23 cellular contexts compared by ENCODE assay signal in genomic region chr16:67425046-67425445, GRCh38. TPM values are rescaled to one million over a fixed set of nuclear protein-coding genes. Genes with fewer than 3 reads are reported as not detected.
A peak's percentile ranks its signal among the peaks of the same experiment; 100 is the strongest.
DNase-seq lines count a peak whose midpoint lies in the region; FAIRE-seq and TF ChIP-seq lines count a peak whose summit lies in the region.
"Had no signal": no experiment of that assay in that cellular context is flagged by ENCODE, and none has a peak within 500 bp of the region (broad histone marks: within the 10 kb centered on the region; RNA-seq: fewer than 3 reads in every experiment).

No MANE protein-coding gene starts in this region.

- no peak overlapping the region for H2BK15ac ChIP-seq in H9 (ENCODE audit: low read depth, low read length)
- H2BK15ac ChIP-seq in neuronal stem cell (ENCODE audit: low read length) = no peak overlapping the region

- H3K14ac ChIP-seq in H9 (ENCODE audit: insufficient read depth, low read length) (0 out of 2 replicates have a peak overlapping the region, but pooled peaks have one; percentile 19), neuronal stem cell (ENCODE audit: low read length) (no peak overlapping the region)

- H3K27me3 ChIP-seq in H9 (ENCODE audit: insufficient read depth, low read length) = no peaks in the 10 kb centered on the region; the same call in 1 of the 2 replicates
- H3K27me3 ChIP-seq in neuronal stem cell (ENCODE audit: control insufficient read depth in 3 of 3, insufficient read depth in 3 of 3, low read depth in 1 of 3, low read length in 3 of 3) = peaks cover 3 to 22% (median 19%) of the 10 kb centered on the region in 3 experiments

- H3K27ac Mint-ChIP-seq in H9 (peak overlapping the region; percentile 84 to 95 (median 88); a peak in 5 of 7 replicates), glutamatergic neuron (ENCODE audit: unreplicated experiment) (peak overlapping the region; percentile 52), endothelial cell (ENCODE audit: unreplicated experiment) (no peak overlapping the region)
- H3K27ac Mint-ChIP-seq: stimulated activated naive CD8-positive, alpha-beta T cell treated with anti-CD3 and anti-CD28 coated beads, Interleukin-15, Interleukin-2, amounts not matched to agents 100 ng/mL and 50 ng/mL, for 24 hours had no signal

- H3K9ac ChIP-seq in H9 (ENCODE audit: extremely low read depth, insufficient read length, low read length) = no peak overlapping the region
- no peak overlapping the region for H3K9ac ChIP-seq in SK-N-MC (ENCODE audit: insufficient read length)
- H3K9ac ChIP-seq in neuronal stem cell (ENCODE audit: low read depth, low read length, poor library complexity) = no peak overlapping the region

- peaks cover under 1% of the 10 kb centered on the region for H3K23me2 ChIP-seq in H9 (ENCODE audit: insufficient read length, low read depth, low read length, poor library complexity, severe bottlenecking)

- H3K79me1 ChIP-seq in H9 (ENCODE audit: insufficient read depth, low read depth, low read length, poor library complexity, severe bottlenecking) = no peaks in the 10 kb centered on the region
- no peaks in the 10 kb centered on the region for H3K79me1 ChIP-seq in neuronal stem cell (ENCODE audit: low read depth, low read length)

- peaks cover 71% of the 10 kb centered on the region in 2 experiments for H3K4me1 Mint-ChIP-seq in H9
- peaks cover 35% of the 10 kb centered on the region for H3K4me1 Mint-ChIP-seq in glutamatergic neuron (ENCODE audit: low read depth, unreplicated experiment)
- H3K4me1 Mint-ChIP-seq in endothelial cell (ENCODE audit: unreplicated experiment) = peaks cover 11% of the 10 kb centered on the region

- H4K8ac ChIP-seq in H9 (replicated peaks; ENCODE audit: insufficient read length, low read depth, low read length) = no peak overlapping the region
- H4K8ac ChIP-seq in neuronal stem cell (ENCODE audit: low read depth, low read length) = no peak overlapping the region

- H3K23ac ChIP-seq in H9 (ENCODE audit: insufficient read length, low read depth, low read length) = no peak overlapping the region
- no peak overlapping the region for H3K23ac ChIP-seq in neuronal stem cell (ENCODE audit: low read depth, low read length, poor library complexity)

- peak overlapping the region; percentile 89 for H3K27ac ChIP-seq in H9 (ENCODE audit: insufficient read length, low read depth, low read length)
- peak overlapping the region; percentile 92 for H3K27ac ChIP-seq in SK-N-MC
- no peak overlapping the region for H3K27ac ChIP-seq in neuronal stem cell (replicated peaks; ENCODE audit: low read length)
- H3K27ac ChIP-seq: left ventricle myocardium inferior, WERI-Rb-1 had no signal

- H3K9me3 ChIP-seq in H9 (ENCODE audit: control insufficient read depth, low read depth, low read length) = no peaks in the 10 kb centered on the region
- H3K9me3 ChIP-seq in SK-N-MC (ENCODE audit: low read depth, low read length) = no peaks in the 10 kb centered on the region
- no peaks in the 10 kb centered on the region for H3K9me3 ChIP-seq in neuronal stem cell (replicated peaks in 1 of 2; ENCODE audit: control insufficient read depth in 2 of 2, insufficient read depth in 1 of 2, low read depth in 1 of 2, low read length in 2 of 2)
- H3K9me3 ChIP-seq: left ventricle myocardium inferior had no signal

- H4K20me1 ChIP-seq in H9 (ENCODE audit: control insufficient read depth, insufficient read depth, insufficient read length) = no peaks in the 10 kb centered on the region

- H3K56ac ChIP-seq in H9 (ENCODE audit: insufficient read length, low read depth, low read length) = no peak overlapping the region

- no peak overlapping the region for H2BK120ac ChIP-seq in H9 (ENCODE audit: low read depth, low read length, poor library complexity, severe bottlenecking)
- H2BK120ac ChIP-seq in neuronal stem cell (ENCODE audit: low read depth, low read length) = no peak overlapping the region

- H3K79me2 ChIP-seq in H9 (ENCODE audit: insufficient read depth, low read length) = no peaks in the 10 kb centered on the region; the same call in 1 of the 2 replicates

- H3K9me3 Mint-ChIP-seq in H9 = peaks cover 0 to under 1% of the 10 kb centered on the region in 2 experiments; a peak in 1 of 5 replicates
- peaks cover 11% of the 10 kb centered on the region for H3K9me3 Mint-ChIP-seq in glutamatergic neuron (ENCODE audit: unreplicated experiment)
- no peaks in the 10 kb centered on the region for H3K9me3 Mint-ChIP-seq in endothelial cell (ENCODE audit: unreplicated experiment)
- H3K9me3 Mint-ChIP-seq: stimulated activated naive CD8-positive, alpha-beta T cell treated with anti-CD3 and anti-CD28 coated beads, Interleukin-15, Interleukin-2, amounts not matched to agents 100 ng/mL and 50 ng/mL, for 24 hours had no signal

- peak overlapping the region; percentile 49 to 67; a peak in 4 of 5 replicates for H3K4me3 Mint-ChIP-seq in H9
- peak overlapping the region; percentile 59 for H3K4me3 Mint-ChIP-seq in glutamatergic neuron (ENCODE audit: unreplicated experiment)
- H3K4me3 Mint-ChIP-seq in endothelial cell (ENCODE audit: unreplicated experiment) = no peak overlapping the region
- H3K4me3 Mint-ChIP-seq: stimulated activated naive CD8-positive, alpha-beta T cell treated with anti-CD3 and anti-CD28 coated beads, Interleukin-15, Interleukin-2, amounts not matched to agents 100 ng/mL and 50 ng/mL, for 24 hours had no signal

- H3K4ac ChIP-seq in H9 (ENCODE audit: low read depth, low read length) = no peak overlapping the region
- H3K4ac ChIP-seq in neuronal stem cell (ENCODE audit: low read length) = no peak overlapping the region

- no peak overlapping the region for H3T11ph ChIP-seq in H9 (ENCODE audit: low read length)

- H3K36me3 ChIP-seq in SK-N-MC (ENCODE audit: insufficient read depth, low read length) = no peaks in the 10 kb centered on the region
- no peaks in the 10 kb centered on the region for H3K36me3 ChIP-seq in neuronal stem cell (replicated peaks in 1 of 2; ENCODE audit: control insufficient read depth in 2 of 2, insufficient read depth in 2 of 2, low read length in 2 of 2)
- H3K36me3 ChIP-seq: left ventricle myocardium inferior, WERI-Rb-1 had no signal

- FAIRE-seq in urothelium cell line (lab: Jason Lieb, UNC) = no peak
- FAIRE-seq: small intestine had no signal

- H3K36me3 Mint-ChIP-seq in H9 (ENCODE audit: insufficient read depth in 1 of 3, low read depth in 3 of 3) (no peaks in the 10 kb centered on the region; a peak in 1 of 7 replicates), glutamatergic neuron (ENCODE audit: unreplicated experiment) (no peaks in the 10 kb centered on the region), endothelial cell (ENCODE audit: low read depth, unreplicated experiment) (no peaks in the 10 kb centered on the region)

- H2AFZ ChIP-seq in H9 (ENCODE audit: low read length) (no peak overlapping the region), neuronal stem cell (ENCODE audit: low read length) (peak overlapping the region; percentile 73)

- H4K91ac ChIP-seq in H9 (ENCODE audit: insufficient read length, low read depth, low read length) (no peak overlapping the region), neuronal stem cell (ENCODE audit: low read depth, low read length, poor library complexity) (no peak overlapping the region)

- H3K4me2 ChIP-seq in H9 (ENCODE audit: insufficient read depth, insufficient read length, low read length) (peak overlapping the region; percentile 81), neuronal stem cell (ENCODE audit: insufficient read depth, low read length, poor library complexity, severe bottlenecking) (no peak overlapping the region)

- no peak overlapping the region for H2BK20ac ChIP-seq in H9 (ENCODE audit: low read depth, low read length, poor library complexity, severe bottlenecking)

- no peak overlapping the region for H2AK5ac ChIP-seq in H9 (ENCODE audit: insufficient read length, low read length)
- H2AK5ac ChIP-seq in neuronal stem cell (ENCODE audit: low read depth, low read length) = no peak overlapping the region

- H3K18ac ChIP-seq in H9 (ENCODE audit: insufficient read length, low read depth, low read length) = no peak overlapping the region
- H3K18ac ChIP-seq in neuronal stem cell (ENCODE audit: low read length) = no peak overlapping the region

- H2BK12ac ChIP-seq in H9 (ENCODE audit: insufficient read length, low read depth, low read length) (no peak overlapping the region), neuronal stem cell (ENCODE audit: low read length) (no peak overlapping the region)

- H3K4me1 ChIP-seq in H9 (ENCODE audit: insufficient read depth, low read length) (peaks cover 32% of the 10 kb centered on the region), neuronal stem cell (ENCODE audit: control insufficient read depth in 2 of 2, insufficient read depth in 1 of 2, low read depth in 1 of 2, low read length in 2 of 2) (peaks cover 17 to 21% of the 10 kb centered on the region in 2 donors)

- H4K5ac ChIP-seq in H9 (ENCODE audit: insufficient read length, low read depth, low read length) = no peak overlapping the region

- TF ChIP-seq CTCF in H9 (conservative IDR thresholded peaks at IDR 0.05) (no peak), glutamatergic neuron (IDR thresholded peaks at IDR 0.05; ENCODE audit: partially characterized antibody, unreplicated experiment) (no peak), endothelial cell (IDR thresholded peaks at IDR 0.05; ENCODE audit: unreplicated experiment) (no peak)

- H3K27me3 Mint-ChIP-seq in H9 (ENCODE audit: low read depth) = peaks cover 13% of the 10 kb centered on the region
- peaks cover 12% of the 10 kb centered on the region for H3K27me3 Mint-ChIP-seq in glutamatergic neuron (ENCODE audit: unreplicated experiment)
- H3K27me3 Mint-ChIP-seq in endothelial cell (ENCODE audit: unreplicated experiment) = peaks cover 12% of the 10 kb centered on the region

- WGBS in H9 (ENCODE audit: extremely low coverage, insufficient read length, low lambda C conversion rate) = no CpG with 5 or more reads among the region's 6 CpGs
- WGBS in neuronal stem cell (ENCODE audit: extremely low coverage in 2 of 2, insufficient read length in 2 of 2, insufficient replicate concordance in 1 of 2), 2 donors = no CpG with 5 or more reads among the region's 6 CpGs

- peak overlapping the region; percentile 64 for H3K4me3 ChIP-seq in SK-N-MC
- no peak overlapping the region for H3K4me3 ChIP-seq in neuronal stem cell (ENCODE audit: low read length in 2 of 2)
- H3K4me3 ChIP-seq: left ventricle myocardium inferior had no signal

- no peak overlapping the region for H2BK5ac ChIP-seq in H9 (ENCODE audit: insufficient read length, low read length)
- no peak overlapping the region for H2BK5ac ChIP-seq in neuronal stem cell (ENCODE audit: low read length)

- DNase-seq in H9 = no peak
- DNase-seq in SK-N-MC (ENCODE audit: low read depth, low spot score) = no peak
- no peak for DNase-seq in glutamatergic neuron
- no peak for DNase-seq in neuronal stem cell (ENCODE audit: low spot score)
- DNase-seq in activated CD8-positive, alpha-beta memory T cell treated with anti-CD3 and anti-CD28 coated beads for 24 hours = no peak
- no peak for DNase-seq in NCI-H345 treated with DMSO at 0.1 percent for 48 hours (lab: John Stamatoyannopoulos, UW; ENCODE audit: unreplicated experiment)
- no peak for DNase-seq in endothelial cell (ENCODE audit: low spot score)
- DNase-seq in urothelium cell line (ENCODE audit: low spot score) = no peak
- DNase-seq: activated CD4-positive, alpha-beta T cell treated with anti-CD3 and anti-CD28 coated beads, Interleukin-2, amount 50 U/mL, for 4 hours; activated gamma-delta T cell; COR-L47; DND-41; left ventricle myocardium inferior; NCI-H1436; small intestine; T-helper 2 cell; trophoblast cell; WERI-Rb-1 had no signal

RNA-seq across cellular contexts. Expression of gene HSD11B2, which starts 5.9 kb away (rescaled TPM):
- total RNA-seq in H9 (2021) = 33.5 and 35.1 TPM in 2 replicates
- 6.0 TPM for total RNA-seq in glutamatergic neuron (ENCODE audit: unreplicated experiment)
- polyA plus RNA-seq in neuronal stem cell (2013, experiment 1 of 2) = 1.1 TPM
- polyA plus RNA-seq in neuronal stem cell (2013, experiment 2 of 2) = 0.78 TPM
- 3.3 TPM for total RNA-seq in endothelial cell (ENCODE audit: unreplicated experiment)
- total RNA-seq: mononuclear cell had no signal

RNA-seq across cellular contexts. Expression of gene ZDHHC1, which starts 8.8 kb away (rescaled TPM):
- total RNA-seq in H9 (2021) (3.0 and 3.7 TPM in 2 replicates), glutamatergic neuron (ENCODE audit: unreplicated experiment) (4.6 TPM), endothelial cell (ENCODE audit: unreplicated experiment) (7.2 TPM)
- polyA plus RNA-seq in neuronal stem cell (2013, experiment 1 of 2) = 4.1 TPM
- 4.7 TPM for polyA plus RNA-seq in neuronal stem cell (2013, experiment 2 of 2)

RNA-seq across cellular contexts. Expression of gene TPPP3, which starts 31.7 kb away (rescaled TPM):
- total RNA-seq in H9 (2021) (0.48 and 0.79 TPM in 2 replicates), glutamatergic neuron (ENCODE audit: unreplicated experiment) (21.7 TPM), endothelial cell (ENCODE audit: unreplicated experiment) (1.1 TPM)
- polyA plus RNA-seq in neuronal stem cell (2013, experiment 1 of 2) = 20.8 TPM
- 19.8 TPM for polyA plus RNA-seq in neuronal stem cell (2013, experiment 2 of 2)
- total RNA-seq: epithelial cell of proximal tubule, MCF 10A had no signal

RNA-seq across cellular contexts. Expression of gene ATP6V0D1, which starts 55.9 kb away (rescaled TPM):
- total RNA-seq in H9 (2021) (39.8 and 43.0 TPM in 2 replicates), glutamatergic neuron (ENCODE audit: unreplicated experiment) (111 TPM), endothelial cell (ENCODE audit: unreplicated experiment) (107 TPM)
- 20.8 TPM for polyA plus RNA-seq in neuronal stem cell (2013, experiment 1 of 2)
- polyA plus RNA-seq in neuronal stem cell (2013, experiment 2 of 2) = 20.9 TPM

RNA-seq across cellular contexts. Expression of gene AGRP, which starts 58.3 kb away (rescaled TPM):
- not detected in 2 replicates for total RNA-seq in H9 (2021)
- total RNA-seq in glutamatergic neuron (ENCODE audit: unreplicated experiment) = not detected
- polyA plus RNA-seq in neuronal stem cell (2013, experiment 1 of 2) = not detected
- polyA plus RNA-seq in neuronal stem cell (2013, experiment 2 of 2) = not detected
- total RNA-seq in endothelial cell (ENCODE audit: unreplicated experiment) = not detected
- total RNA-seq: cardiac septum, epithelial cell of proximal tubule, left ventricle myocardium inferior, MCF 10A, mononuclear cell had no signal

Comparison
In these comparisons a context has a peak if more than half of its experiments do, and no peak if none do; other contexts are left out.
1. RNA of gene TPPP3, which starts 31.7 kb away (total RNA-seq): 21.7 TPM in glutamatergic neuron (single experiment); 1.1 TPM in endothelial cell (single experiment) and 0.48 to 0.79 TPM in H9; every median in the first group is over 10 times any median in the second.